13 cellular contexts compared by ENCODE assay signal in genomic region chr15:32818758-32819405, GRCh38.
DNase-seq lines count a peak whose midpoint lies in the region; ATAC-seq, FAIRE-seq and TF ChIP-seq lines count a peak whose summit lies in the region.
"Had no signal": no experiment of that assay in that cellular context is flagged by ENCODE, and none has a peak within 500 bp of the region (broad histone marks: within the 10 kb centered on the region; RNA-seq: fewer than 3 reads in every experiment).

No MANE protein-coding gene starts in this region.

- no peak for TF ChIP-seq CTCF in A673 (conservative IDR thresholded peaks at IDR 0.05; ENCODE audit: low read depth, low read length)
- no peak for TF ChIP-seq CTCF in dorsolateral prefrontal cortex (IDR thresholded peaks at IDR 0.05 in 54 of 56, conservative IDR thresholded peaks at IDR 0.05 in 2 of 56; ENCODE audit: low read depth in 1 of 56, partially characterized antibody in 56 of 56)

- peak; percentile 69 for DNase-seq in A673 (ENCODE audit: low spot score)
- peak; percentile 35 for DNase-seq in HCEC 1CT
- DNase-seq in SK-MEL-5 (ENCODE audit: low read depth, low spot score) = peak; percentile 95
- no peak for DNase-seq in NCI-H1694 treated with DMSO at 0.1 percent for 48 hours (lab: John Stamatoyannopoulos, UW)
- DNase-seq in dorsolateral prefrontal cortex = no peak
- DNase-seq in posterior cingulate gyrus = no peak
- DNase-seq: activated T-cell treated with anti-CD3 and anti-CD28 coated beads, Interleukin-2, amount 50 U/mL, for 48 hours; C1 segment of cervical spinal cord; immature natural killer cell; NCI-H446 had no signal

- in situ Hi-C loops in SK-MEL-5 (cut with HindIII; ENCODE audit: low pct_unique_long_range_greater_than_20kb, low sequenced_read_pairs) = loop anchor here (25.0 kb wide), 1 partner anchor 132 kb away; no protein-coding TSS in a partner anchor

- H3K27me3 ChIP-seq in A673 (replicated peaks; ENCODE audit: insufficient read depth, low read depth, low read length, poor library complexity) (peaks cover under 1% of the 10 kb centered on the region), dorsolateral prefrontal cortex (no peaks in the 10 kb centered on the region)

- H3K27ac ChIP-seq in A673 (ENCODE audit: low read depth, low read length, poor library complexity, severe bottlenecking) (no peak overlapping the region), dorsolateral prefrontal cortex (no peak overlapping the region)
- H3K27ac ChIP-seq: prostate gland had no signal

- ATAC-seq in HG02623 (IDR thresholded peaks at IDR 0.05; ENCODE audit: unreplicated experiment) = no peak

- H3K4me1 ChIP-seq in A673 (ENCODE audit: insufficient read depth, low read length, poor library complexity, severe bottlenecking) = peaks cover 12% of the 10 kb centered on the region
- H3K4me1 ChIP-seq: prostate gland had no signal

- POLR2A ChIA-PET in A673 (lab: Charles Lee; ENCODE audit: low non-redundant PET) = interaction anchor here (0.6 to 0.9 kb wide), 2 partner anchors 25 to 911 kb away, joined by 3 to 18 read pairs; no protein-coding TSS in a partner anchor

- peak; percentile 86 for FAIRE-seq in islet of Langerhans (lab: Jason Lieb, UNC)

- no peaks in the 10 kb centered on the region for H3K9me3 ChIP-seq in A673 (ENCODE audit: low read depth, low read length, poor library complexity, severe bottlenecking)
- H3K9me3 ChIP-seq: prostate gland had no signal

- intact Hi-C loops in A673 (cut with micrococcal nuclease; ENCODE audit: unreplicated experiment) (no loop called here), dorsolateral prefrontal cortex (cut with DNase I) (no loop called here), posterior cingulate gyrus (cut with DNase I) (no loop called here)

- H3K4me3 ChIP-seq in A673 (ENCODE audit: low read depth, low read length, poor library complexity, severe bottlenecking) (no peak overlapping the region), dorsolateral prefrontal cortex (no peak overlapping the region)
- H3K4me3 ChIP-seq: prostate gland had no signal

- CTCF ChIA-PET in A673 (lab: Charles Lee) = interaction anchor here (0.6 kb wide), 1 partner anchor 147 kb away, joined by 4 read pairs; no protein-coding TSS in a partner anchor

- BruUV-seq in A673 (replicated peaks; lab: Mats Ljungman, UMichigan) = no TSS peak

- H3K36me3 ChIP-seq in A673 (ENCODE audit: insufficient read depth, low read length, poor library complexity, severe bottlenecking) = no peaks in the 10 kb centered on the region
- H3K36me3 ChIP-seq: prostate gland had no signal

Comparison
In these comparisons a context has a peak if more than half of its experiments do, and no peak if none do; other contexts are left out.
1. DNase-seq: peak in A673 (single experiment), HCEC 1CT (single experiment) and SK-MEL-5 (single experiment); none in NCI-H1694 treated with DMSO at 0.1 percent for 48 hours (single experiment), dorsolateral prefrontal cortex (0 of 10) and posterior cingulate gyrus (0 of 10).